ENCODE assay signal across 8 cellular contexts in genomic region chr10:55410415-55410885, GRCh38.
DNase-seq lines count a peak whose midpoint lies in the region; ATAC-seq and TF ChIP-seq lines count a peak whose summit lies in the region.

No MANE protein-coding gene starts in this region.

- intact Hi-C loops in right cardiac atrium (cut with DNase I), result no loop called here

- no peaks in the 10 kb centered on the region for H3K27me3 ChIP-seq in right cardiac atrium (ENCODE audit: control insufficient read depth, insufficient read depth)
- H3K27me3 ChIP-seq in subcutaneous abdominal adipose tissue (ENCODE audit: control insufficient read depth in 5 of 5, insufficient read depth in 4 of 5, low read length in 5 of 5), result no peaks in the 10 kb centered on the region

- H3K4me3 ChIP-seq in right cardiac atrium (ENCODE audit: low read length) (peak overlapping the region; percentile 34), subcutaneous abdominal adipose tissue (ENCODE audit: low read depth in 1 of 5, low read length in 5 of 5) (peak overlapping the region in 3 of 5 donors; percentile 2 to 11 (median 8))

- TF ChIP-seq CTCF in VCaP (conservative IDR thresholded peaks at IDR 0.05), result peak; percentile 72

- DNase-seq in NCI-H1105 treated with DMSO at 0.1 percent for 48 hours (lab: John Stamatoyannopoulos, UW), result peak; percentile 90
- DNase-seq in right cardiac atrium, result peak; percentile 40 to 67 (median 48)
- no peak for DNase-seq in activated naive CD4-positive, alpha-beta T cell treated with Interleukin-2 at 50 U/mL for 16 hours
- DNase-seq in T-helper 1 cell, result no peak
- no peak for DNase-seq in NOMO-1 treated with dmso at 0.1 percent for 144 hours (lab: John Stamatoyannopoulos, UW; ENCODE audit: unreplicated experiment)

- H3K4me1 ChIP-seq in right cardiac atrium (ENCODE audit: control insufficient read depth, insufficient read depth, low read length) (no peaks in the 10 kb centered on the region), subcutaneous abdominal adipose tissue (ENCODE audit: control insufficient read depth in 5 of 5, insufficient read depth in 5 of 5, low read length in 5 of 5) (peaks cover 0 to 7% (median 0%) of the 10 kb centered on the region in 5 donors)

- ATAC-seq in right cardiac atrium, result peak; percentile 96 to 99
- ATAC-seq in HG03342 (IDR thresholded peaks at IDR 0.05; ENCODE audit: unreplicated experiment), result no peak

- peak overlapping the region in 1 of 5 donors; percentile 5 for H3K9ac ChIP-seq in subcutaneous abdominal adipose tissue (ENCODE audit: low read length in 5 of 5)

- H3K27ac ChIP-seq in VCaP, result peak overlapping the region; percentile 55
- no peak overlapping the region for H3K27ac ChIP-seq in right cardiac atrium (ENCODE audit: low read length)
- H3K27ac ChIP-seq in subcutaneous abdominal adipose tissue (ENCODE audit: low read depth, low read length), result peak overlapping the region; percentile 24

- no peaks in the 10 kb centered on the region for H3K36me3 ChIP-seq in subcutaneous abdominal adipose tissue (ENCODE audit: control insufficient read depth in 5 of 5, insufficient read depth in 5 of 5, low read length in 5 of 5)

- no peaks in the 10 kb centered on the region for H3K9me3 ChIP-seq in right cardiac atrium (ENCODE audit: control insufficient read depth, low read length)
- H3K9me3 ChIP-seq in subcutaneous abdominal adipose tissue (ENCODE audit: control insufficient read depth in 5 of 5, low read length in 5 of 5), result no peaks in the 10 kb centered on the region

- WGBS in right cardiac atrium, result 16% methylated on average over 7 of the region's 7 CpGs

Comparison
In these comparisons a context has a peak if more than half of its experiments do, and no peak if none do; other contexts are left out.
1. DNase-seq: peak in NCI-H1105 treated with DMSO at 0.1 percent for 48 hours (single experiment) and right cardiac atrium (3 of 3); none in activated naive CD4-positive, alpha-beta T cell treated with Interleukin-2 at 50 U/mL for 16 hours (single experiment), T-helper 1 cell (0 of 5) and NOMO-1 treated with dmso at 0.1 percent for 144 hours (single experiment).